In genomic region chr7:142782922-142783900, GRCh38 we compare ENCODE assay signal across 1 cellular context.
A peak's percentile ranks its signal among the peaks of the same experiment; 100 is the strongest.
TF ChIP-seq lines count a peak whose summit lies in the region.

No MANE protein-coding gene starts in this region.

TF ChIP-seq in K562, 482 proteins besides CTCF, POLR2A, EP300 and RAD21 (continued from another document and continues in another):
- TF ChIP-seq TCF15 (CRISPR knock-in tag; IDR thresholded peaks at IDR 0.05) (0 out of 2 replicates have a peak, but pooled peaks have one; percentile 25), TEAD2 (tag; IDR thresholded peaks at IDR 0.05) (no peak), NFIC (IDR thresholded peaks at IDR 0.05) (no peak), ASH1L (IDR thresholded peaks at IDR 0.05; ENCODE audit: borderline replicate concordance, low read depth, partially characterized antibody) (peak; percentile 26), ZNF12 (CRISPR knock-in tag; IDR thresholded peaks at IDR 0.05) (no peak), ZNF121 (CRISPR knock-in tag; conservative IDR thresholded peaks at IDR 0.05) (0 out of 2 replicates have a peak, but pooled peaks have one; percentile 30), ZNF79 (CRISPR knock-in tag; IDR thresholded peaks at IDR 0.05; ENCODE audit: low read depth) (no peak), TGIF2 (CRISPR knock-in tag; IDR thresholded peaks at IDR 0.05) (no peak), MTA3 (IDR thresholded peaks at IDR 0.05; ENCODE audit: borderline replicate concordance) (no peak), CBX5 (IDR thresholded peaks at IDR 0.05; ENCODE audit: borderline replicate concordance, low read depth) (peak; percentile 76; the same call in 1 of the 2 replicates), KLF16 (IDR thresholded peaks at IDR 0.05) (peak; percentile 79), BMI1 (IDR thresholded peaks at IDR 0.05; ENCODE audit: low read length) (no peak), DDX20 (tag; IDR thresholded peaks at IDR 0.05; ENCODE audit: low read depth) (no peak), FOXK1 (CRISPR knock-in tag; IDR thresholded peaks at IDR 0.05; ENCODE audit: borderline replicate concordance) (peak; percentile 84; the same call in 1 of the 2 replicates), JUND (IDR thresholded peaks at IDR 0.05; ENCODE audit: borderline replicate concordance, low read depth, low read length) (0 out of 2 replicates have a peak, but pooled peaks have one; percentile 26), JUND (tag; IDR thresholded peaks at IDR 0.05; ENCODE audit: borderline replicate concordance, low read depth, low read length) (no peak), STAT6 (CRISPR knock-in tag; IDR thresholded peaks at IDR 0.05) (no peak), HBP1 (CRISPR knock-in tag; IDR thresholded peaks at IDR 0.05) (0 out of 2 replicates have a peak, but pooled peaks have one; percentile 36), RBM14 (IDR thresholded peaks at IDR 0.05; ENCODE audit: borderline replicate concordance, insufficient read depth, low read depth, low read length) (no peak), TRIM28 (IDR thresholded peaks at IDR 0.05) (peak; percentile 32; the same call in 1 of the 2 replicates), CTBP1 (IDR thresholded peaks at IDR 0.05; ENCODE audit: borderline replicate concordance) (peak; percentile 23; the same call in 1 of the 2 replicates), STAG1 (CRISPR knock-in tag; IDR thresholded peaks at IDR 0.05; ENCODE audit: borderline replicate concordance) (peak; percentile 91), ETS1 (conservative IDR thresholded peaks at IDR 0.05; ENCODE audit: control insufficient read depth, low read depth, low read length) (no peak), ZC3H8 (IDR thresholded peaks at IDR 0.05) (no peak), NR2C2 (CRISPR knock-in tag; IDR thresholded peaks at IDR 0.05) (peak; percentile 46; the same call in 1 of the 2 replicates), NR2C2 (tag; IDR thresholded peaks at IDR 0.05) (no peak), ZNF586 (CRISPR knock-in tag; conservative IDR thresholded peaks at IDR 0.05) (no peak), LCOR (CRISPR knock-in tag; IDR thresholded peaks at IDR 0.05) (peak; percentile 92), TFAP4 (CRISPR knock-in tag; IDR thresholded peaks at IDR 0.05; ENCODE audit: borderline replicate concordance) (peak; percentile 70), GABPB1 (CRISPR knock-in tag; IDR thresholded peaks at IDR 0.05) (peak; percentile 47; the same call in 1 of the 2 replicates), E2F4 (CRISPR knock-in tag; IDR thresholded peaks at IDR 0.05; ENCODE audit: low read depth) (0 out of 2 replicates have a peak, but pooled peaks have one; percentile 19), SUPT5H (IDR thresholded peaks at IDR 0.05) (no peak), ZNF146 (CRISPR knock-in tag; IDR thresholded peaks at IDR 0.05; ENCODE audit: unreplicated experiment) (no peak), CBX3 (IDR thresholded peaks at IDR 0.05; ENCODE audit: borderline replicate concordance in 1 of 2, low read length in 2 of 2) (peak in 1 of 2 experiments; percentile 99; a peak in 2 of 3 replicates), HDGF (IDR thresholded peaks at IDR 0.05) (no peak), ZNF444 (CRISPR knock-in tag; IDR thresholded peaks at IDR 0.05) (no peak), SRSF7 (optimal IDR thresholded peaks at IDR 0.05; ENCODE audit: low read depth, low read length) (no peak), HDAC6 (IDR thresholded peaks at IDR 0.05; ENCODE audit: low read depth, low read length) (no peak), CREM (IDR thresholded peaks at IDR 0.05; ENCODE audit: low read depth) (peak; percentile 48; the same call in 1 of the 2 replicates), KDM4B (IDR thresholded peaks at IDR 0.05; ENCODE audit: borderline replicate concordance in 2 of 2, low read depth in 1 of 2) (no peak), SOX6 (IDR thresholded peaks at IDR 0.05) (peak; percentile 21; the same call in 1 of the 2 replicates), VEZF1 (CRISPR knock-in tag; IDR thresholded peaks at IDR 0.05) (no peak)
- TF ChIP-seq, protein P1, sequence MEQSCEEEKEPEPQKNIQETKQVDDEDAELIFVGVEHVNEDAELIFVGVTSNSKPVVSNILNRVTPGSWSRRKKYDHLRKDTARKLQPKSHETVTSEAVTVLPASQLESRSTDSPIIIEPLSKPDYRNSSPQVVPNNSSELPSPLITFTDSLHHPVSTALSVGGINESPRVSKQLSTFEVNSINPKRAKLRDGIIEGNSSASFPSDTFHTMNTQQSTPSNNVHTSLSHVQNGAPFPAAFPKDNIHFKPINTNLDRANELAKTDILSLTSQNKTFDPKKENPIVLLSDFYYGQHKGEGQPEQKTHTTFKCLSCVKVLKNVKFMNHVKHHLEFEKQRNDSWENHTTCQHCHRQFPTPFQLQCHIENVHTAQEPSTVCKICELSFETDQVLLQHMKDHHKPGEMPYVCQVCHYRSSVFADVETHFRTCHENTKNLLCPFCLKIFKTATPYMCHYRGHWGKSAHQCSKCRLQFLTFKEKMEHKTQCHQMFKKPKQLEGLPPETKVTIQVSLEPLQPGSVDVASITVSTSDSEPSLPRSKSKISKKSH (CRISPR knock-in tag; IDR thresholded peaks at IDR 0.05) = no peak
- TF ChIP-seq, protein P2, sequence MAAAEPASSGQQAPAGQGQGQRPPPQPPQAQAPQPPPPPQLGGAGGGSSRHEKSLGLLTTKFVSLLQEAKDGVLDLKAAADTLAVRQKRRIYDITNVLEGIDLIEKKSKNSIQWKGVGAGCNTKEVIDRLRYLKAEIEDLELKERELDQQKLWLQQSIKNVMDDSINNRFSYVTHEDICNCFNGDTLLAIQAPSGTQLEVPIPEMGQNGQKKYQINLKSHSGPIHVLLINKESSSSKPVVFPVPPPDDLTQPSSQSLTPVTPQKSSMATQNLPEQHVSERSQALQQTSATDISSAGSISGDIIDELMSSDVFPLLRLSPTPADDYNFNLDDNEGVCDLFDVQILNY (CRISPR knock-in tag; IDR thresholded peaks at IDR 0.05) = peak; percentile 85
- TF ChIP-seq, protein P3, sequence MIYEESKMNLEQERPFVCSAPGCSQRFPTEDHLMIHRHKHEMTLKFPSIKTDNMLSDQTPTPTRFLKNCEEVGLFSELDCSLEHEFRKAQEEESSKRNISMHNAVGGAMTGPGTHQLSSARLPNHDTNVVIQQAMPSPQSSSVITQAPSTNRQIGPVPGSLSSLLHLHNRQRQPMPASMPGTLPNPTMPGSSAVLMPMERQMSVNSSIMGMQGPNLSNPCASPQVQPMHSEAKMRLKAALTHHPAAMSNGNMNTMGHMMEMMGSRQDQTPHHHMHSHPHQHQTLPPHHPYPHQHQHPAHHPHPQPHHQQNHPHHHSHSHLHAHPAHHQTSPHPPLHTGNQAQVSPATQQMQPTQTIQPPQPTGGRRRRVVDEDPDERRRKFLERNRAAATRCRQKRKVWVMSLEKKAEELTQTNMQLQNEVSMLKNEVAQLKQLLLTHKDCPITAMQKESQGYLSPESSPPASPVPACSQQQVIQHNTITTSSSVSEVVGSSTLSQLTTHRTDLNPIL (CRISPR knock-in tag; IDR thresholded peaks at IDR 0.05) = no peak
- TF ChIP-seq, protein P4, sequence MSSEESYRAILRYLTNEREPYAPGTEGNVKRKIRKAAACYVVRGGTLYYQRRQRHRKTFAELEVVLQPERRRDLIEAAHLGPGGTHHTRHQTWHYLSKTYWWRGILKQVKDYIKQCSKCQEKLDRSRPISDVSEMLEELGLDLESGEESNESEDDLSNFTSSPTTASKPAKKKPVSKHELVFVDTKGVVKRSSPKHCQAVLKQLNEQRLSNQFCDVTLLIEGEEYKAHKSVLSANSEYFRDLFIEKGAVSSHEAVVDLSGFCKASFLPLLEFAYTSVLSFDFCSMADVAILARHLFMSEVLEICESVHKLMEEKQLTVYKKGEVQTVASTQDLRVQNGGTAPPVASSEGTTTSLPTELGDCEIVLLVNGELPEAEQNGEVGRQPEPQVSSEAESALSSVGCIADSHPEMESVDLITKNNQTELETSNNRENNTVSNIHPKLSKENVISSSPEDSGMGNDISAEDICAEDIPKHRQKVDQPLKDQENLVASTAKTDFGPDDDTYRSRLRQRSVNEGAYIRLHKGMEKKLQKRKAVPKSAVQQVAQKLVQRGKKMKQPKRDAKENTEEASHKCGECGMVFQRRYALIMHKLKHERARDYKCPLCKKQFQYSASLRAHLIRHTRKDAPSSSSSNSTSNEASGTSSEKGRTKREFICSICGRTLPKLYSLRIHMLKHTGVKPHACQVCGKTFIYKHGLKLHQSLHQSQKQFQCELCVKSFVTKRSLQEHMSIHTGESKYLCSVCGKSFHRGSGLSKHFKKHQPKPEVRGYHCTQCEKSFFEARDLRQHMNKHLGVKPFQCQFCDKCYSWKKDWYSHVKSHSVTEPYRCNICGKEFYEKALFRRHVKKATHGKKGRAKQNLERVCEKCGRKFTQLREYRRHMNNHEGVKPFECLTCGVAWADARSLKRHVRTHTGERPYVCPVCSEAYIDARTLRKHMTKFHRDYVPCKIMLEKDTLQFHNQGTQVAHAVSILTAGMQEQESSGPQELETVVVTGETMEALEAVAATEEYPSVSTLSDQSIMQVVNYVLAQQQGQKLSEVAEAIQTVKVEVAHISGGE (CRISPR knock-in tag; IDR thresholded peaks at IDR 0.05) = no peak
- TF ChIP-seq, protein P5, sequence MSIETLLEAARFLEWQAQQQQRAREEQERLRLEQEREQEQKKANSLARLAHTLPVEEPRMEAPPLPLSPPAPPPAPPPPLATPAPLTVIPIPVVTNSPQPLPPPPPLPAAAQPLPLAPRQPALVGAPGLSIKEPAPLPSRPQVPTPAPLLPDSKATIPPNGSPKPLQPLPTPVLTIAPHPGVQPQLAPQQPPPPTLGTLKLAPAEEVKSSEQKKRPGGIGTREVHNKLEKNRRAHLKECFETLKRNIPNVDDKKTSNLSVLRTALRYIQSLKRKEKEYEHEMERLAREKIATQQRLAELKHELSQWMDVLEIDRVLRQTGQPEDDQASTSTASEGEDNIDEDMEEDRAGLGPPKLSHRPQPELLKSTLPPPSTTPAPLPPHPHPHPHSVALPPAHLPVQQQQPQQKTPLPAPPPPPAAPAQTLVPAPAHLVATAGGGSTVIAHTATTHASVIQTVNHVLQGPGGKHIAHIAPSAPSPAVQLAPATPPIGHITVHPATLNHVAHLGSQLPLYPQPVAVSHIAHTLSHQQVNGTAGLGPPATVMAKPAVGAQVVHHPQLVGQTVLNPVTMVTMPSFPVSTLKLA (conservative IDR thresholded peaks at IDR 0.05) = 0 out of 4 replicates have a peak, but pooled peaks of 1 of the 2 experiments have one; percentile 7
